In the genomic region with DNA sequence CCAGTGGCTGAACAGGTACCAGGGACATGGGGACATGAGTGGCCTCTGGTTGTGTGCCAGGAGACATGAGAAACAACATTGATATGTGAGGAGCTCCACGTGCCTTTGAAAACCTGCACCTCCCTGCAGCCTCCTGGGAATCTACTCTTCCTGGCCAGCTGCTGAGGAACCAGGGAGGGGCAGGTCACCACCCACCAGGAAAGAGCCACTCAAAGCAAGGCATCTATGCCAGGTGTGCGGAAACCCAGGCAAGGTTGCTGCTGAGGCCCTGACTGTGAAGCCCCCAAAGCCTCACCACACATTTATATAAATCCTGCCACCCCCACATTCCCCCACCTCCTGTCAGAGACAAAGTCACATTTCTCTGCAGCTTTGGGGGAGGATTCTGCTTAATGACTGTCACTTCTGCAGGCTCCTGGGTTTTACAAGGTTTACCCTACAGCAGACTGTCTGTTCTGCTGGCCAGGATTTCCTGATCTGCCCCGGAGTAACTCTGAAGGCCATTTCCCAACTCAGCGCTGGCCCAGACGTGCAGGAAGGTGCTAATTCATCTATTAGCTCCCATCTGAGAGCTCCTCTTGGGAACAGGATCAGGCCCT, we compare ENCODE assay signal across 21 cellular contexts.
DNase-seq lines count a peak whose midpoint lies in the region; ATAC-seq and TF ChIP-seq lines count a peak whose summit lies in the region.
"Had no signal": no experiment of that assay in that cellular context is flagged by ENCODE, and none has a peak within 500 bp of the region (broad histone marks: within the 10 kb centered on the region; RNA-seq: fewer than 3 reads in every experiment).

No MANE protein-coding gene starts in this region.

- H3K4me3 Mint-ChIP-seq in activated CD4-positive, alpha-beta T cell treated with anti-CD3 and anti-CD28 coated beads, Interleukin-2, amount 10 ng/mL, durations not matched to agents 7 days and 5 days: no peak overlapping the region
- H3K4me3 Mint-ChIP-seq: activated CD8-positive, alpha-beta T cell treated with anti-CD3 and anti-CD28 coated beads, Interleukin-2, amount 10 ng/mL, durations not matched to agents 7 days and 5 days; IgD-negative memory B cell; stimulated activated naive CD8-positive, alpha-beta T cell treated with anti-CD3 and anti-CD28 coated beads, Interleukin-15, amount 100 ng/mL, for 72 hours had no signal

- H3K27me3 ChIP-seq in BLaER1 (no peaks in the 10 kb centered on the region), right atrium auricular region (no peaks in the 10 kb centered on the region)
- H3K27me3 ChIP-seq: upper lobe of left lung had no signal

- H3K27me3 Mint-ChIP-seq in activated CD4-positive, alpha-beta T cell treated with anti-CD3 and anti-CD28 coated beads, Interleukin-2, amount 10 ng/mL, durations not matched to agents 7 days and 5 days: no peaks in the 10 kb centered on the region
- H3K27me3 Mint-ChIP-seq: stimulated activated naive CD8-positive, alpha-beta T cell treated with anti-CD3 and anti-CD28 coated beads, Interleukin-15, amount 100 ng/mL, for 72 hours had no signal

- CTCF ChIA-PET in activated CD4-positive, alpha-beta T cell treated with anti-CD3 and anti-CD28 coated beads, Interleukin-2, amount 10 ng/mL, durations not matched to agents 7 days and 5 days (lab: Charles Lee): no interaction called here

- H3K9me3 ChIP-seq in BLaER1 (no peaks in the 10 kb centered on the region), right atrium auricular region (no peaks in the 10 kb centered on the region)
- H3K9me3 ChIP-seq: upper lobe of left lung had no signal

- H3K4me1 ChIP-seq in BLaER1 (peaks cover 87% of the 10 kb centered on the region), right atrium auricular region (peaks cover 0 to 82% of the 10 kb centered on the region in 2 donors)
- H3K4me1 ChIP-seq: upper lobe of left lung had no signal

- no peaks in the 10 kb centered on the region for H3K36me3 Mint-ChIP-seq in activated CD4-positive, alpha-beta T cell treated with anti-CD3 and anti-CD28 coated beads, Interleukin-2, amount 10 ng/mL, durations not matched to agents 7 days and 5 days (ENCODE audit: low read depth)
- H3K36me3 Mint-ChIP-seq: activated naive CD4-positive, alpha-beta T cell treated with anti-CD3 and anti-CD28 coated beads, Interleukin-2, amount 50 U/mL, for 72 hours; IgD-negative memory B cell had no signal

- H3K27ac ChIP-seq in BLaER1 (no peak overlapping the region; the same call in 1 of the 2 replicates), right atrium auricular region (peak overlapping the region; percentile 87 to 91)
- H3K27ac ChIP-seq: HL-60, upper lobe of left lung had no signal

- H4K20me1 ChIP-seq in BLaER1: no peaks in the 10 kb centered on the region

- no peaks in the 10 kb centered on the region for H3K36me3 ChIP-seq in BLaER1
- no peaks in the 10 kb centered on the region for H3K36me3 ChIP-seq in right atrium auricular region
- H3K36me3 ChIP-seq: upper lobe of left lung had no signal

- POLR2A ChIA-PET in activated CD4-positive, alpha-beta T cell treated with anti-CD3 and anti-CD28 coated beads, Interleukin-2, amount 10 ng/mL, durations not matched to agents 7 days and 5 days (lab: Charles Lee): no interaction called here

- ATAC-seq in GM21515 (IDR thresholded peaks at IDR 0.05; ENCODE audit: unreplicated experiment): no peak
- ATAC-seq: activated CD8-positive, alpha-beta T cell treated with anti-CD3 and anti-CD28 coated beads, Interleukin-2, amount 10 ng/mL, durations not matched to agents 7 days and 5 days; activated naive CD4-positive, alpha-beta T cell treated with anti-CD3 and anti-CD28 coated beads, Interleukin-2, amount 50 U/mL, for 72 hours; left lobe of liver; sciatic nerve; stimulated activated naive CD8-positive, alpha-beta T cell treated with anti-CD3 and anti-CD28 coated beads, Interleukin-15, amount 100 ng/mL, for 72 hours had no signal

- H3K9ac ChIP-seq in BLaER1: no peak overlapping the region; the same call in 1 of the 2 replicates

- H3K4me3 ChIP-seq in BLaER1: no peak overlapping the region
- no peak overlapping the region for H3K4me3 ChIP-seq in right atrium auricular region
- H3K4me3 ChIP-seq: upper lobe of left lung had no signal

- peaks cover 8% of the 10 kb centered on the region for H3K4me1 Mint-ChIP-seq in activated CD4-positive, alpha-beta T cell treated with anti-CD3 and anti-CD28 coated beads, Interleukin-2, amount 10 ng/mL, durations not matched to agents 7 days and 5 days

- H3K9me3 Mint-ChIP-seq in activated CD4-positive, alpha-beta T cell treated with anti-CD3 and anti-CD28 coated beads, Interleukin-2, amount 10 ng/mL, durations not matched to agents 7 days and 5 days: no peaks in the 10 kb centered on the region
- H3K9me3 Mint-ChIP-seq: activated naive CD4-positive, alpha-beta T cell treated with anti-CD3 and anti-CD28 coated beads, Interleukin-2, amount 50 U/mL, for 72 hours; IgD-negative memory B cell; stimulated activated naive CD8-positive, alpha-beta T cell treated with anti-CD3 and anti-CD28 coated beads, Interleukin-15, amount 100 ng/mL, for 72 hours had no signal

- DNase-seq in Kasumi-1 (lab: John Stamatoyannopoulos, UW) (peak; percentile 7 to 12), NCI-H69 (lab: John Stamatoyannopoulos, UW) (peak; percentile 58), right atrium auricular region (ENCODE audit: low spot score) (no peak), mucosa of gallbladder (ENCODE audit: low spot score) (no peak)
- no peak for DNase-seq in activated CD4-positive, alpha-beta T cell treated with anti-CD3 and anti-CD28 coated beads, Interleukin-2, amount 10 ng/mL, durations not matched to agents 7 days and 5 days
- DNase-seq in activated CD4-positive, CD25-positive, alpha-beta regulatory T cell (lab: John Stamatoyannopoulos, UW): no peak
- DNase-seq: activated CD8-positive, alpha-beta T cell treated with anti-CD3 and anti-CD28 coated beads, Interleukin-2, amount 10 ng/mL, durations not matched to agents 7 days and 5 days; activated T-cell treated with anti-CD3 and anti-CD28 coated beads, Interleukin-2, amount 50 U/mL, for 48 hours; foreskin fibroblast; H7; NCI-H446 treated with DMSO at 0.1 percent for 48 hours; SHP77; stimulated activated naive CD8-positive, alpha-beta T cell treated with anti-CD3 and anti-CD28 coated beads, Interleukin-15, amount 100 ng/mL, for 72 hours; upper lobe of left lung had no signal

- no peak overlapping the region for H3K27ac Mint-ChIP-seq in activated CD4-positive, alpha-beta T cell treated with anti-CD3 and anti-CD28 coated beads, Interleukin-2, amount 10 ng/mL, durations not matched to agents 7 days and 5 days
- H3K27ac Mint-ChIP-seq: activated CD8-positive, alpha-beta T cell treated with anti-CD3 and anti-CD28 coated beads, Interleukin-2, amount 10 ng/mL, durations not matched to agents 7 days and 5 days; activated naive CD4-positive, alpha-beta T cell treated with anti-CD3 and anti-CD28 coated beads, Interleukin-2, amount 50 U/mL, for 72 hours; stimulated activated naive CD8-positive, alpha-beta T cell treated with anti-CD3 and anti-CD28 coated beads, Interleukin-15, amount 100 ng/mL, for 72 hours had no signal

- peak overlapping the region; percentile 80 for H3K4me2 ChIP-seq in BLaER1

- no peak for TF ChIP-seq CTCF in right atrium auricular region (IDR thresholded peaks at IDR 0.05)

Comparison
In these comparisons a context has a peak if more than half of its experiments do, and no peak if none do; other contexts are left out.
1. DNase-seq: peak in Kasumi-1 (2 of 2) and NCI-H69 (single experiment); none in right atrium auricular region (single experiment), activated CD4-positive, alpha-beta T cell treated with anti-CD3 and anti-CD28 coated beads, Interleukin-2, amount 10 ng/mL, durations not matched to agents 7 days and 5 days (single experiment), mucosa of gallbladder (single experiment) and activated CD4-positive, CD25-positive, alpha-beta regulatory T cell (0 of 4).